ENCODE assay signal across 16 cellular contexts in the genomic region with DNA sequence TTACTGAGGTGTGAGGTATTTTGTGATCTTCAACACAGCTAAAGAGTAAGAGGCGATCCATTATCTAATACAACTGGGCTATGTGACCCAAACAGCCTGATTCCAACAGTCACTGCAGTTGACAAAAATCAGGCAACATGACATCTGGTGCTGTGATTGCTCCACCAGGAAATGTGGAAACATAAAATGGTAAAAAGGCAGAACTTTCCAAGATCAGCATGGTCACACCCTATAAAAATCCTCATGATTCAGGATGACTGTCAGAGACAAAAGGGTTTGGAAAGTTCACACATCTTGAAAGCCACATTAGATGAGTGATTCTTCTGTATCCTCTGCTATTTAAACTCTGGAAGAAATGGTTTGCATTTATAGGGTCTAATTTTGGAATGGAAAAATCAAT.
DNase-seq lines count a peak whose midpoint lies in the region; FAIRE-seq and TF ChIP-seq lines count a peak whose summit lies in the region.
"Had no signal": no experiment of that assay in that cellular context is flagged by ENCODE, and none has a peak within 500 bp of the region (broad histone marks: within the 10 kb centered on the region; RNA-seq: fewer than 3 reads in every experiment).

No MANE protein-coding gene starts in this region.

- H3K79me2 ChIP-seq in keratinocyte (ENCODE audit: control insufficient read depth, insufficient read depth, low read length), result no peaks in the 10 kb centered on the region

- dilution Hi-C loops in keratinocyte (cut with MboI; ENCODE audit: extremely low pct_ligation_motif_present, low sequenced_read_pairs), result no loop called here

- H3K27ac ChIP-seq in keratinocyte (ENCODE audit: control insufficient read depth, insufficient read depth, low read length), result no peak overlapping the region

- no peak overlapping the region for H3K9ac ChIP-seq in keratinocyte (ENCODE audit: control insufficient read depth, extremely low read depth, insufficient read depth, low read length)

- DNase-seq in AG09309 (ENCODE audit: low read depth), result peak; percentile 79
- peak; percentile 70 for DNase-seq in HCEC 1CT
- peak; percentile 75 for DNase-seq in bronchial epithelial cell (ENCODE audit: low read depth)
- no peak for DNase-seq in keratinocyte (ENCODE audit: low read depth, low spot score)
- DNase-seq in NCI-H345 treated with DMSO at 0.1 percent for 48 hours (lab: John Stamatoyannopoulos, UW; ENCODE audit: unreplicated experiment), result no peak
- no peak for DNase-seq in GM10266 (ENCODE audit: extremely low spot score)
- no peak for DNase-seq in NCI-H345 (lab: John Stamatoyannopoulos, UW)
- no peak for DNase-seq in stimulated activated CD4-positive, alpha-beta T cell treated with anti-CD3 and anti-CD28 coated beads, Interleukin-2, amount 100 ng/mL, for 48 hours
- DNase-seq: activated CD4-positive, alpha-beta T cell treated with anti-CD3 and anti-CD28 coated beads, Interleukin-2, amount 50 U/mL, for 48 hours; activated naive CD8-positive, alpha-beta T cell treated with anti-CD3 and anti-CD28 coated beads, Interleukin-2, amount 10 ng/mL, durations not matched to agents 7 days and 5 days; activated T-cell treated with anti-CD3 and anti-CD28 coated beads, Interleukin-2, amount 50 U/mL, for 4 hours; AML-193; central memory CD4-positive, alpha-beta T cell; NCI-H510A treated with DMSO at 0.1 percent for 48 hours; posterior cingulate gyrus had no signal

- TF ChIP-seq CTCF in AG09309 (IDR thresholded peaks at IDR 0.05; ENCODE audit: control insufficient read depth, insufficient read depth, low read depth, low read length, missing control alignments) (no peak), bronchial epithelial cell (IDR thresholded peaks at IDR 0.05; ENCODE audit: insufficient read depth, low read length, severe bottlenecking) (no peak), keratinocyte (optimal IDR thresholded peaks at IDR 0.05 in 1 of 3, IDR thresholded peaks at IDR 0.05 in 1 of 3, conservative IDR thresholded peaks at IDR 0.05 in 1 of 3; ENCODE audit: extremely low read depth in 1 of 3, insufficient read depth in 2 of 3, low read length in 3 of 3) (no peak), GM10266 (IDR thresholded peaks at IDR 0.05; ENCODE audit: control insufficient read depth, insufficient read depth, low read depth, missing control alignments) (no peak)

- H3K9me3 ChIP-seq in keratinocyte (ENCODE audit: control insufficient read depth, low read depth, low read length), result no peaks in the 10 kb centered on the region

- H3K4me1 ChIP-seq in keratinocyte (ENCODE audit: control insufficient read depth, extremely low read depth, insufficient read depth, low read length), result peaks cover 8% of the 10 kb centered on the region

- no peak for FAIRE-seq in bronchial epithelial cell (lab: Jason Lieb, UNC)
- FAIRE-seq in keratinocyte (lab: Jason Lieb, UNC), result peak; percentile 69
- FAIRE-seq: TTC549 had no signal

- H3K4me3 ChIP-seq in AG09309 (ENCODE audit: control insufficient read depth, low read depth, low read length) (no peak overlapping the region), bronchial epithelial cell (ENCODE audit: low read depth, low read length) (no peak overlapping the region), keratinocyte (ENCODE audit: control insufficient read depth in 2 of 3, extremely low read depth in 1 of 3, insufficient read depth in 2 of 3, low read depth in 1 of 3, low read length in 3 of 3) (no peak overlapping the region)

- H3K9me1 ChIP-seq in keratinocyte (ENCODE audit: control insufficient read depth, extremely low read depth, insufficient read depth, low read length), result no peaks in the 10 kb centered on the region

- no peak overlapping the region for H3K4me2 ChIP-seq in keratinocyte (ENCODE audit: control insufficient read depth, extremely low read depth, insufficient read depth, low read depth, low read length)

- no peak overlapping the region for H2AFZ ChIP-seq in keratinocyte (ENCODE audit: control insufficient read depth, low read length)

- H3K27me3 ChIP-seq in bronchial epithelial cell (ENCODE audit: control insufficient read depth, insufficient read depth, low read length) (no peaks in the 10 kb centered on the region), keratinocyte (ENCODE audit: control insufficient read depth, extremely low read depth, insufficient read depth, low read length) (no peaks in the 10 kb centered on the region)

- no peaks in the 10 kb centered on the region for H3K36me3 ChIP-seq in bronchial epithelial cell (ENCODE audit: control insufficient read depth, insufficient read depth, low read length)
- no peaks in the 10 kb centered on the region for H3K36me3 ChIP-seq in keratinocyte (ENCODE audit: control insufficient read depth in 2 of 2, extremely low read depth in 1 of 2, insufficient read depth in 2 of 2, low read length in 2 of 2)

- no peaks in the 10 kb centered on the region for H4K20me1 ChIP-seq in keratinocyte (ENCODE audit: control insufficient read depth, extremely low read depth, insufficient read depth, low read length)

Comparison
In these comparisons a context has a peak if more than half of its experiments do, and no peak if none do; other contexts are left out.
1. DNase-seq: peak in AG09309 (single experiment), HCEC 1CT (single experiment) and bronchial epithelial cell (single experiment); none in keratinocyte (single experiment), NCI-H345 treated with DMSO at 0.1 percent for 48 hours (single experiment), GM10266 (single experiment), NCI-H345 (single experiment) and stimulated activated CD4-positive, alpha-beta T cell treated with anti-CD3 and anti-CD28 coated beads, Interleukin-2, amount 100 ng/mL, for 48 hours (0 of 2).